Comparison of ENCODE assay signal across 1 cellular context in genomic region chr11:13776134-13776815, GRCh38.
TF ChIP-seq lines count a peak whose summit lies in the region.

No MANE protein-coding gene starts in this region.

TF ChIP-seq in K562, 482 proteins besides CTCF, POLR2A, EP300 and RAD21 (continued from another document):
- TF ChIP-seq BCLAF1 (IDR thresholded peaks at IDR 0.05; ENCODE audit: borderline replicate concordance in 1 of 2, control insufficient read depth in 1 of 2, low read depth in 2 of 2, low read length in 1 of 2) (no peak), SMC3 (conservative IDR thresholded peaks at IDR 0.05; ENCODE audit: insufficient read depth, low read depth, low read length) (0 out of 2 replicates have a peak, but pooled peaks have one; percentile 16), ZNF695 (CRISPR knock-in tag; IDR thresholded peaks at IDR 0.05) (no peak), HDAC8 (tag; IDR thresholded peaks at IDR 0.05) (no peak)
TF ChIP-seq in K562: peak in this region for 2.
